In genomic region chr1:1421907-1422464, GRCh38 we compare ENCODE assay signal across 15 cellular contexts. TPM values are rescaled to one million over a fixed set of nuclear protein-coding genes. Genes with fewer than 3 reads are reported as not detected.
DNase-seq lines count a peak whose midpoint lies in the region; ATAC-seq and TF ChIP-seq lines count a peak whose summit lies in the region.
"Had no signal": no experiment of that assay in that cellular context is flagged by ENCODE, and none has a peak within 500 bp of the region (broad histone marks: within the 10 kb centered on the region; RNA-seq: fewer than 3 reads in every experiment).

No MANE protein-coding gene starts in this region.

- no peak overlapping the region for H3K27ac Mint-ChIP-seq in stimulated activated effector memory CD8-positive, alpha-beta T cell treated with anti-CD3 and anti-CD28 coated beads, Interleukin-12 subunit alpha, Interleukin-12 subunit beta, amount 100 ng/mL, for 72 hours
- H3K27ac Mint-ChIP-seq: activated naive CD4-positive, alpha-beta T cell treated with anti-CD3 and anti-CD28 coated beads, Interleukin-2, amount 50 U/mL, for 24 hours; effector memory CD8-positive, alpha-beta T cell had no signal

- H3K27ac ChIP-seq in PC-3 (ENCODE audit: low read length) (no peak overlapping the region), epithelial cell of prostate (peak overlapping the region; percentile 82), prostate gland (peak overlapping the region; percentile 64 to 77)

- DNase-seq in GM10266 (ENCODE audit: extremely low spot score) (peak; percentile 28), PC-3 (no peak), epithelial cell of prostate (ENCODE audit: low read depth, low spot score) (no peak), prostate gland (ENCODE audit: low spot score) (no peak), midbrain (lab: John Stamatoyannopoulos, UW) (no peak), left lobe of liver (ENCODE audit: low spot score) (no peak)
- DNase-seq in stimulated activated effector memory CD8-positive, alpha-beta T cell treated with anti-CD3 and anti-CD28 coated beads, Interleukin-12 subunit alpha, Interleukin-12 subunit beta, amount 100 ng/mL, for 72 hours (ENCODE audit: low spot score in 2 of 2) = no peak
- DNase-seq: activated CD4-positive, alpha-beta T cell treated with anti-CD3 and anti-CD28 coated beads for 1 hour; activated T-cell treated with anti-CD3 and anti-CD28 coated beads for 4 hours; effector memory CD8-positive, alpha-beta T cell; T-helper 2 cell had no signal

- no peak overlapping the region for H3K4me3 Mint-ChIP-seq in stimulated activated effector memory CD8-positive, alpha-beta T cell treated with anti-CD3 and anti-CD28 coated beads, Interleukin-12 subunit alpha, Interleukin-12 subunit beta, amount 100 ng/mL, for 72 hours
- H3K4me3 Mint-ChIP-seq: activated naive CD4-positive, alpha-beta T cell treated with anti-CD3 and anti-CD28 coated beads, Interleukin-2, amount 50 U/mL, for 24 hours; effector memory CD8-positive, alpha-beta T cell had no signal

- no peaks in the 10 kb centered on the region for H4K20me1 ChIP-seq in PC-3 (ENCODE audit: low read length)

- peaks cover 17% of the 10 kb centered on the region for H3K4me1 Mint-ChIP-seq in stimulated activated effector memory CD8-positive, alpha-beta T cell treated with anti-CD3 and anti-CD28 coated beads, Interleukin-12 subunit alpha, Interleukin-12 subunit beta, amount 100 ng/mL, for 72 hours
- H3K4me1 Mint-ChIP-seq: activated naive CD4-positive, alpha-beta T cell treated with anti-CD3 and anti-CD28 coated beads, Interleukin-2, amount 50 U/mL, for 24 hours had no signal

- WGBS in prostate gland = 81% methylated on average over 7 of the region's 7 CpGs

- intact Hi-C loops in PC-3 (cut with micrococcal nuclease) (no loop called here), prostate gland (cut with DNase I) (no loop called here)

- H3K4me2 ChIP-seq in PC-3 (ENCODE audit: low read length) = 0 out of 2 replicates have a peak overlapping the region, but pooled peaks have one; percentile 32

- H3K9me3 ChIP-seq in PC-3 (ENCODE audit: low read length) (no peaks in the 10 kb centered on the region), prostate gland (no peaks in the 10 kb centered on the region)
- H3K9me3 ChIP-seq: Peyer's patch had no signal

- peak overlapping the region; percentile 51; the same call in 1 of the 2 replicates for H2AFZ ChIP-seq in PC-3 (ENCODE audit: low read length)

- no peaks in the 10 kb centered on the region for H3F3A ChIP-seq in PC-3 (ENCODE audit: low read length, unreplicated experiment)

- H3K4me1 ChIP-seq in PC-3 (ENCODE audit: insufficient read depth, low read length) = peaks cover 15% of the 10 kb centered on the region
- H3K4me1 ChIP-seq in prostate gland (replicated peaks) = peaks cover 6% of the 10 kb centered on the region

- H3K36me3 Mint-ChIP-seq in stimulated activated effector memory CD8-positive, alpha-beta T cell treated with anti-CD3 and anti-CD28 coated beads, Interleukin-12 subunit alpha, Interleukin-12 subunit beta, amount 100 ng/mL, for 72 hours = no peaks in the 10 kb centered on the region
- H3K36me3 Mint-ChIP-seq: activated naive CD4-positive, alpha-beta T cell treated with anti-CD3 and anti-CD28 coated beads, Interleukin-2, amount 50 U/mL, for 24 hours had no signal

- H3K4me3 ChIP-seq in PC-3 (ENCODE audit: low read length) (no peak overlapping the region), prostate gland (no peak overlapping the region)
- H3K4me3 ChIP-seq: Peyer's patch had no signal

- no peaks in the 10 kb centered on the region for H3K36me3 ChIP-seq in PC-3 (ENCODE audit: low read depth, low read length)
- H3K36me3 ChIP-seq in prostate gland = no peaks in the 10 kb centered on the region
- H3K36me3 ChIP-seq: Peyer's patch had no signal

- H3K79me2 ChIP-seq in PC-3 (ENCODE audit: low read length) = no peaks in the 10 kb centered on the region

- TF ChIP-seq CTCF in GM10266 (IDR thresholded peaks at IDR 0.05; ENCODE audit: control insufficient read depth, insufficient read depth, low read depth, missing control alignments) = no peak
- no peak for TF ChIP-seq CTCF in PC-3 (conservative IDR thresholded peaks at IDR 0.05; ENCODE audit: low read depth, low read length)
- no peak for TF ChIP-seq CTCF in prostate gland (IDR thresholded peaks at IDR 0.05)

- no TSS peak for BruUV-seq in PC-3 (replicated peaks; lab: Mats Ljungman, UMichigan)

- no peak overlapping the region for H3K9ac ChIP-seq in PC-3 (ENCODE audit: low read length)

- no peaks in the 10 kb centered on the region for H3K9me3 Mint-ChIP-seq in stimulated activated effector memory CD8-positive, alpha-beta T cell treated with anti-CD3 and anti-CD28 coated beads, Interleukin-12 subunit alpha, Interleukin-12 subunit beta, amount 100 ng/mL, for 72 hours
- H3K9me3 Mint-ChIP-seq: activated naive CD4-positive, alpha-beta T cell treated with anti-CD3 and anti-CD28 coated beads, Interleukin-2, amount 50 U/mL, for 24 hours; effector memory CD8-positive, alpha-beta T cell had no signal

- no peak for ATAC-seq in PC-3
- no peak for ATAC-seq in HG02759 (IDR thresholded peaks at IDR 0.05; ENCODE audit: unreplicated experiment)
- ATAC-seq in stimulated activated effector memory CD8-positive, alpha-beta T cell treated with anti-CD3 and anti-CD28 coated beads, Interleukin-12 subunit alpha, Interleukin-12 subunit beta, amount 100 ng/mL, for 72 hours = no peak
- ATAC-seq in left lobe of liver = no peak
- ATAC-seq: effector memory CD8-positive, alpha-beta T cell had no signal

- POLR2A ChIA-PET in PC-3 (lab: Charles Lee; ENCODE audit: unreplicated experiment) = no interaction called here

- no peaks in the 10 kb centered on the region for H3K9me2 ChIP-seq in PC-3 (replicated peaks; ENCODE audit: low read length)

- TF ChIP-seq POLR2A in prostate gland (IDR thresholded peaks at IDR 0.05) = no peak

- CTCF ChIA-PET in PC-3 (lab: Charles Lee) = no interaction called here

- no peaks in the 10 kb centered on the region for H3K27me3 ChIP-seq in PC-3 (ENCODE audit: low read length)
- H3K27me3 ChIP-seq in prostate gland (replicated peaks; ENCODE audit: insufficient read depth) = no peaks in the 10 kb centered on the region
- H3K27me3 ChIP-seq: Peyer's patch had no signal

RNA-seq across cellular contexts. Expression of gene ANKRD65, which starts 0.9 kb away (rescaled TPM):
- total RNA-seq in PC-3 (2014; rRNA removed) = 0.18 and 1.1 TPM in 2 replicates
- 10 to 100 TPM; 33.7 to 34.9 TPM for total RNA-seq in prostate gland
- total RNA-seq in left lobe of liver = 1.0 TPM

RNA-seq across cellular contexts. Expression of gene VWA1, which starts 13.5 kb away (rescaled TPM):
- total RNA-seq in PC-3 (2014; rRNA removed) (59.1 and 74.5 TPM in 2 replicates), prostate gland (100 to 1,000 TPM; 191 to 227 TPM), left lobe of liver (91.0 TPM)

RNA-seq across cellular contexts. Expression of gene MRPL20, which starts 14.9 kb away (rescaled TPM):
- total RNA-seq in PC-3 (2014; rRNA removed) (439 and 506 TPM in 2 replicates), prostate gland (100 to 1,000 TPM; 143 to 174 TPM), left lobe of liver (52.9 TPM)

RNA-seq across cellular contexts. Expression of gene CCNL2, which starts 22.9 kb away (rescaled TPM):
- total RNA-seq in PC-3 (2014; rRNA removed) = 356 and 385 TPM in 2 replicates
- 100 to 1,000 TPM; 116 to 242 TPM for total RNA-seq in prostate gland
- total RNA-seq in left lobe of liver = 127 TPM

RNA-seq across cellular contexts. Expression of gene ATAD3C, which starts 27.5 kb away (rescaled TPM):
- total RNA-seq in PC-3 (2014; rRNA removed) (0.29 and 1.4 TPM in 2 replicates), prostate gland (1 to 10 TPM; 7.3 to 9.9 TPM), left lobe of liver (2.9 TPM)
- total RNA-seq: skeletal muscle tissue had no signal

Comparison
In these comparisons a context has a peak if more than half of its experiments do, and no peak if none do; other contexts are left out.
1. RNA of gene ANKRD65, which starts 0.9 kb away (total RNA-seq): 33.7 to 34.9 TPM in prostate gland; 1.0 TPM in left lobe of liver (single experiment) and 0.18 to 1.1 TPM in PC-3; every median in the first group is over 10 times any median in the second.